ENCODE assay signal across 25 cellular contexts in genomic region chr11:17333799-17334586, GRCh38. TPM values are rescaled to one million over a fixed set of nuclear protein-coding genes. Genes with fewer than 3 reads are reported as not detected.
DNase-seq lines count a peak whose midpoint lies in the region; ATAC-seq and TF ChIP-seq lines count a peak whose summit lies in the region.
"Had no signal": no experiment of that assay in that cellular context is flagged by ENCODE, and none has a peak within 500 bp of the region (broad histone marks: within the 10 kb centered on the region; RNA-seq: fewer than 3 reads in every experiment).

No MANE protein-coding gene starts in this region.

- WGBS in right cardiac atrium = 62% methylated on average over 4 of the region's 4 CpGs
- 82 to 83% methylated on average over 4 of the region's 4 CpGs for WGBS in testis, 2 donors

- H3K27me3 Mint-ChIP-seq in activated naive CD8-positive, alpha-beta T cell = no peaks in the 10 kb centered on the region
- H3K27me3 Mint-ChIP-seq in activated naive CD8-positive, alpha-beta T cell treated with anti-CD3 and anti-CD28 coated beads, Interleukin-2, amount 50 U/mL, for 24 hours = no peaks in the 10 kb centered on the region
- H3K27me3 Mint-ChIP-seq in activated CD8-positive, alpha-beta T cell treated with anti-CD3 and anti-CD28 coated beads, Interleukin-2, amount 10 ng/mL, durations not matched to agents 7 days and 5 days (ENCODE audit: low read depth) = no peaks in the 10 kb centered on the region
- H3K27me3 Mint-ChIP-seq in CD14-positive monocyte (ENCODE audit: low read depth in 3 of 3) = no peaks in the 10 kb centered on the region
- H3K27me3 Mint-ChIP-seq: brain; stimulated activated naive CD8-positive, alpha-beta T cell treated with anti-CD3 and anti-CD28 coated beads, Interleukin-15, amount 100 ng/mL, for 72 hours had no signal

- no peak for DNase-seq in activated naive CD8-positive, alpha-beta T cell treated with anti-CD3 and anti-CD28 coated beads, Interleukin-2, amount 50 U/mL, for 24 hours
- peak; percentile 52 for DNase-seq in activated CD8-positive, alpha-beta T cell treated with anti-CD3 and anti-CD28 coated beads, Interleukin-2, amount 10 ng/mL, durations not matched to agents 7 days and 5 days
- DNase-seq in right cardiac atrium (peak; percentile 31 to 58 (median 53)), testis (peak; percentile 30), posterior vena cava (ENCODE audit: low spot score) (no peak), T-helper 1 cell (no peak), CD14-positive monocyte (ENCODE audit: low spot score) (no peak)
- DNase-seq: activated CD4-positive, alpha-beta T cell treated with anti-CD3 and anti-CD28 coated beads for 48 hours; activated CD8-positive, alpha-beta memory T cell treated with anti-CD3 and anti-CD28 coated beads, Interleukin-2, amount 50 U/mL, for 4 hours; COR-L47; DMS79; GF-D8; H7; Kasumi-1; NCI-H1694; NCI-H510A; stimulated activated naive CD8-positive, alpha-beta T cell treated with anti-CD3 and anti-CD28 coated beads, Interleukin-15, amount 100 ng/mL, for 72 hours; T-helper 9 cell; thyroid gland; WERI-Rb-1 had no signal

- no peaks in the 10 kb centered on the region for H3K4me1 ChIP-seq in right cardiac atrium (ENCODE audit: control insufficient read depth, insufficient read depth, low read length)
- no peaks in the 10 kb centered on the region for H3K4me1 ChIP-seq in testis
- H3K4me1 ChIP-seq: prostate gland, thyroid gland had no signal

- peak overlapping the region; percentile 73 for H3K27ac Mint-ChIP-seq in activated naive CD8-positive, alpha-beta T cell
- no peak overlapping the region for H3K27ac Mint-ChIP-seq in activated naive CD8-positive, alpha-beta T cell treated with anti-CD3 and anti-CD28 coated beads, Interleukin-2, amount 50 U/mL, for 24 hours
- H3K27ac Mint-ChIP-seq in activated CD8-positive, alpha-beta T cell treated with anti-CD3 and anti-CD28 coated beads, Interleukin-2, amount 10 ng/mL, durations not matched to agents 7 days and 5 days = peak overlapping the region; percentile 66
- H3K27ac Mint-ChIP-seq in CD14-positive monocyte = peak overlapping the region in 1 of 7 donors; percentile 15
- H3K27ac Mint-ChIP-seq: brain; stimulated activated naive CD8-positive, alpha-beta T cell treated with anti-CD3 and anti-CD28 coated beads, Interleukin-15, amount 100 ng/mL, for 72 hours had no signal

- H3K4me1 Mint-ChIP-seq in activated naive CD8-positive, alpha-beta T cell (ENCODE audit: low read depth) = peaks cover 17% of the 10 kb centered on the region
- H3K4me1 Mint-ChIP-seq in activated naive CD8-positive, alpha-beta T cell treated with anti-CD3 and anti-CD28 coated beads, Interleukin-2, amount 50 U/mL, for 24 hours = peaks cover 9% of the 10 kb centered on the region
- peaks cover 21% of the 10 kb centered on the region for H3K4me1 Mint-ChIP-seq in activated CD8-positive, alpha-beta T cell treated with anti-CD3 and anti-CD28 coated beads, Interleukin-2, amount 10 ng/mL, durations not matched to agents 7 days and 5 days (ENCODE audit: low read depth)
- peaks cover 4% of the 10 kb centered on the region for H3K4me1 Mint-ChIP-seq in CD14-positive monocyte
- H3K4me1 Mint-ChIP-seq: brain had no signal

- H3K27me3 ChIP-seq in right cardiac atrium (ENCODE audit: control insufficient read depth, insufficient read depth) (no peaks in the 10 kb centered on the region), testis (no peaks in the 10 kb centered on the region)
- H3K27me3 ChIP-seq: thyroid gland had no signal

- H3K4me3 ChIP-seq in right cardiac atrium (ENCODE audit: low read length) (no peak overlapping the region), testis (no peak overlapping the region)
- H3K4me3 ChIP-seq: prostate gland, thyroid gland had no signal

- TF ChIP-seq CTCF in testis (IDR thresholded peaks at IDR 0.05) (no peak), CD14-positive monocyte (IDR thresholded peaks at IDR 0.05) (no peak)

- CTCF ChIA-PET in activated CD8-positive, alpha-beta T cell treated with anti-CD3 and anti-CD28 coated beads, Interleukin-2, amount 10 ng/mL, durations not matched to agents 7 days and 5 days (lab: Charles Lee) = interaction anchor here (1.0 to 1.8 kb wide), 4 partner anchors 20 to 104 kb away, joined by 3 to 10 read pairs (median 4); no protein-coding TSS in a partner anchor

- no peak for ATAC-seq in activated naive CD8-positive, alpha-beta T cell treated with anti-CD3 and anti-CD28 coated beads, Interleukin-2, amount 50 U/mL, for 24 hours
- peak; percentile 88 for ATAC-seq in activated CD8-positive, alpha-beta T cell treated with anti-CD3 and anti-CD28 coated beads, Interleukin-2, amount 10 ng/mL, durations not matched to agents 7 days and 5 days
- ATAC-seq in right cardiac atrium = peak; percentile 76 to 90
- ATAC-seq: HepG2; stimulated activated naive CD8-positive, alpha-beta T cell treated with anti-CD3 and anti-CD28 coated beads, Interleukin-15, amount 100 ng/mL, for 72 hours had no signal

- intact Hi-C loops in right cardiac atrium (cut with DNase I) (no loop called here), testis (cut with DNase I; ENCODE audit: low total_unique reads) (no loop called here), posterior vena cava (cut with DNase I) (no loop called here), CD14-positive monocyte (cut with micrococcal nuclease) (no loop called here)

- peaks cover 8% of the 10 kb centered on the region for H3K36me3 Mint-ChIP-seq in activated naive CD8-positive, alpha-beta T cell
- H3K36me3 Mint-ChIP-seq in activated naive CD8-positive, alpha-beta T cell treated with anti-CD3 and anti-CD28 coated beads, Interleukin-2, amount 50 U/mL, for 24 hours (ENCODE audit: low read depth) = peaks cover 21% of the 10 kb centered on the region
- peaks cover 50% of the 10 kb centered on the region for H3K36me3 Mint-ChIP-seq in activated CD8-positive, alpha-beta T cell treated with anti-CD3 and anti-CD28 coated beads, Interleukin-2, amount 10 ng/mL, durations not matched to agents 7 days and 5 days (ENCODE audit: low read depth)
- peaks cover 29 to 53% of the 10 kb centered on the region in 2 donors for H3K36me3 Mint-ChIP-seq in CD14-positive monocyte

- H3K9me3 ChIP-seq in right cardiac atrium (ENCODE audit: control insufficient read depth, low read length) (no peaks in the 10 kb centered on the region), testis (no peaks in the 10 kb centered on the region)
- H3K9me3 ChIP-seq: prostate gland, thyroid gland had no signal

- POLR2A ChIA-PET in activated CD8-positive, alpha-beta T cell treated with anti-CD3 and anti-CD28 coated beads, Interleukin-2, amount 10 ng/mL, durations not matched to agents 7 days and 5 days (lab: Charles Lee) = interaction anchor here (0.6 to 2.5 kb wide), 4 partner anchors 15 to 1017 kb away, joined by 3 to 10 read pairs (median 4); partner anchors contain the start of gene NUCB2

- TF ChIP-seq POLR2A in testis (IDR thresholded peaks at IDR 0.05) = no peak

- no peaks in the 10 kb centered on the region for H3K36me3 ChIP-seq in testis (ENCODE audit: low read depth, missing control alignments)
- H3K36me3 ChIP-seq: prostate gland, thyroid gland had no signal

- H3K4me3 Mint-ChIP-seq in activated naive CD8-positive, alpha-beta T cell = no peak overlapping the region
- H3K4me3 Mint-ChIP-seq in activated naive CD8-positive, alpha-beta T cell treated with anti-CD3 and anti-CD28 coated beads, Interleukin-2, amount 50 U/mL, for 24 hours = no peak overlapping the region
- H3K4me3 Mint-ChIP-seq in activated CD8-positive, alpha-beta T cell treated with anti-CD3 and anti-CD28 coated beads, Interleukin-2, amount 10 ng/mL, durations not matched to agents 7 days and 5 days = no peak overlapping the region
- no peak overlapping the region for H3K4me3 Mint-ChIP-seq in CD14-positive monocyte
- H3K4me3 Mint-ChIP-seq: brain; stimulated activated naive CD8-positive, alpha-beta T cell treated with anti-CD3 and anti-CD28 coated beads, Interleukin-15, amount 100 ng/mL, for 72 hours had no signal

- H3K9me3 Mint-ChIP-seq in activated naive CD8-positive, alpha-beta T cell (ENCODE audit: low read depth) = no peaks in the 10 kb centered on the region
- H3K9me3 Mint-ChIP-seq in activated naive CD8-positive, alpha-beta T cell treated with anti-CD3 and anti-CD28 coated beads, Interleukin-2, amount 50 U/mL, for 24 hours = no peaks in the 10 kb centered on the region
- no peaks in the 10 kb centered on the region for H3K9me3 Mint-ChIP-seq in activated CD8-positive, alpha-beta T cell treated with anti-CD3 and anti-CD28 coated beads, Interleukin-2, amount 10 ng/mL, durations not matched to agents 7 days and 5 days (ENCODE audit: insufficient read depth)
- H3K9me3 Mint-ChIP-seq in CD14-positive monocyte = no peaks in the 10 kb centered on the region
- H3K9me3 Mint-ChIP-seq: brain; stimulated activated naive CD8-positive, alpha-beta T cell treated with anti-CD3 and anti-CD28 coated beads, Interleukin-15, amount 100 ng/mL, for 72 hours had no signal

- H3K27ac ChIP-seq in right cardiac atrium (ENCODE audit: low read length) (no peak overlapping the region), testis (no peak overlapping the region)
- H3K27ac ChIP-seq: prostate gland, thyroid gland, WERI-Rb-1 had no signal

RNA-seq across cellular contexts. Expression of gene NCR3LG1, which starts 17.6 kb away (rescaled TPM):
- 1 to 10 TPM; 1.5 to 1.9 TPM for total RNA-seq in activated CD8-positive, alpha-beta T cell treated with anti-CD3 and anti-CD28 coated beads, Interleukin-2, amount 10 ng/mL, durations not matched to agents 7 days and 5 days
- total RNA-seq in right cardiac atrium (1 to 10 TPM; 2.3 to 3.3 (median 3.0) TPM), testis (1 to 10 TPM; 9.3 to 10.0 TPM), posterior vena cava (1 to 10 TPM; 2.5 to 2.9 TPM)
- polyA plus RNA-seq in right cardiac atrium (0.75 TPM), testis (ENCODE audit: insufficient read depth, low read depth, low replicate concordance) (5.0 TPM), CD14-positive monocyte (under 1 TPM; 0.05 to 0.15 TPM)

RNA-seq across cellular contexts. Expression of gene KCNJ11, which starts 54.5 kb away (rescaled TPM):
- total RNA-seq in activated CD8-positive, alpha-beta T cell treated with anti-CD3 and anti-CD28 coated beads, Interleukin-2, amount 10 ng/mL, durations not matched to agents 7 days and 5 days = 1 to 10 TPM; 4.2 to 5.7 TPM
- total RNA-seq in right cardiac atrium (10 to 100 TPM in 3 of 4 donors, 1 to 10 TPM in 1; 9.2 to 33.1 (median 25.2) TPM), testis (1 to 10 TPM; 1.4 to 2.1 TPM), posterior vena cava (1 to 10 TPM in 1 of 2 donors, under 1 TPM in 1; 0.56 to 1.3 TPM)
- polyA plus RNA-seq in right cardiac atrium (18.6 TPM), testis (ENCODE audit: insufficient read depth, low read depth, low replicate concordance) (1.7 TPM), CD14-positive monocyte (not detected)
- total RNA-seq: chondrocyte had no signal

RNA-seq across cellular contexts. Expression of gene NUCB2, which starts 57.5 kb away (rescaled TPM):
- total RNA-seq in activated CD8-positive, alpha-beta T cell treated with anti-CD3 and anti-CD28 coated beads, Interleukin-2, amount 10 ng/mL, durations not matched to agents 7 days and 5 days = 100 to 1,000 TPM; 187 to 210 TPM
- total RNA-seq in right cardiac atrium (100 to 1,000 TPM; 118 to 172 (median 137) TPM), testis (100 to 1,000 TPM; 138 to 186 TPM), posterior vena cava (100 to 1,000 TPM; 151 to 162 TPM)
- polyA plus RNA-seq in right cardiac atrium (135 TPM), testis (ENCODE audit: insufficient read depth, low read depth, low replicate concordance) (86.1 TPM), CD14-positive monocyte (10 to 100 TPM; 31.4 to 41.3 TPM)

Comparison
In these comparisons a context has a peak if more than half of its experiments do, and no peak if none do; other contexts are left out.
1. DNase-seq: peak in activated CD8-positive, alpha-beta T cell treated with anti-CD3 and anti-CD28 coated beads, Interleukin-2, amount 10 ng/mL, durations not matched to agents 7 days and 5 days (single experiment), right cardiac atrium (3 of 3) and testis (single experiment); none in activated naive CD8-positive, alpha-beta T cell treated with anti-CD3 and anti-CD28 coated beads, Interleukin-2, amount 50 U/mL, for 24 hours (single experiment), posterior vena cava (single experiment), T-helper 1 cell (0 of 5) and CD14-positive monocyte (single experiment).